In genomic region chr2:33602216-33602830, GRCh38 we compare ENCODE assay signal across 19 cellular contexts. TPM values are rescaled to one million over a fixed set of nuclear protein-coding genes. Genes with fewer than 3 reads are reported as not detected.
DNase-seq lines count a peak whose midpoint lies in the region; ATAC-seq and TF ChIP-seq lines count a peak whose summit lies in the region.
"Had no signal": no experiment of that assay in that cellular context is flagged by ENCODE, and none has a peak within 500 bp of the region (broad histone marks: within the 10 kb centered on the region; RNA-seq: fewer than 3 reads in every experiment).

No MANE protein-coding gene starts in this region.

- H3K27me3 ChIP-seq in parathyroid adenoma (ENCODE audit: control insufficient read depth, insufficient read depth, low read length) (no peaks in the 10 kb centered on the region), upper lobe of right lung (no peaks in the 10 kb centered on the region), H7 (ENCODE audit: control insufficient read depth, insufficient read depth, low read length) (no peaks in the 10 kb centered on the region), tibial artery (no peaks in the 10 kb centered on the region)
- H3K27me3 ChIP-seq: MG63 had no signal

- no peak overlapping the region for H3K4me2 ChIP-seq in parathyroid adenoma (ENCODE audit: low read length)
- H3K4me2 ChIP-seq: KMS-11 had no signal

- intact Hi-C loops in upper lobe of right lung (cut with DNase I) = no loop called here
- intact Hi-C loops in tibial artery (cut with DNase I; ENCODE audit: low total_unique reads) = no loop called here

- H3K4me3 ChIP-seq in epithelial cell of esophagus (ENCODE audit: low read length) = no peak overlapping the region
- H3K4me3 ChIP-seq in parathyroid adenoma (ENCODE audit: low read depth, low read length) = no peak overlapping the region
- H3K4me3 ChIP-seq in upper lobe of right lung = no peak overlapping the region
- no peak overlapping the region for H3K4me3 ChIP-seq in H7 (ENCODE audit: insufficient read depth, low read depth, low read length)
- no peak overlapping the region for H3K4me3 ChIP-seq in tibial artery
- H3K4me3 ChIP-seq: MG63 had no signal

- ATAC-seq in upper lobe of right lung = no peak
- ATAC-seq: Right ventricle myocardium inferior, SK-N-SH treated with all-trans-retinoic acid at 6 μM for 48 hours had no signal

- peak overlapping the region; percentile 16 for H3K27ac ChIP-seq in parathyroid adenoma
- H3K27ac ChIP-seq in upper lobe of right lung = no peak overlapping the region
- no peak overlapping the region for H3K27ac ChIP-seq in tibial artery
- H3K27ac ChIP-seq: KMS-11 had no signal

- H3K79me2 ChIP-seq in parathyroid adenoma = peaks cover 4% of the 10 kb centered on the region

- peak overlapping the region; percentile 34 for H2AFZ ChIP-seq in parathyroid adenoma

- H3K9me3 ChIP-seq in parathyroid adenoma (ENCODE audit: control insufficient read depth, low read length) (no peaks in the 10 kb centered on the region), upper lobe of right lung (no peaks in the 10 kb centered on the region), tibial artery (no peaks in the 10 kb centered on the region)
- H3K9me3 ChIP-seq: MG63 had no signal

- H3K9ac ChIP-seq in parathyroid adenoma = no peak overlapping the region
- H3K9ac ChIP-seq: KMS-11 had no signal

- peak; percentile 37 for DNase-seq in EL
- peak; percentile 7 for DNase-seq in HT1080 (ENCODE audit: low read depth)
- peak; percentile 8 for DNase-seq in epithelial cell of esophagus (ENCODE audit: low read depth)
- DNase-seq in activated naive CD4-positive, alpha-beta T cell treated with Interleukin-2 at 50 U/mL for 16 hours = no peak
- DNase-seq in upper lobe of right lung = no peak
- no peak for DNase-seq in H7
- no peak for DNase-seq in tibial artery
- DNase-seq: C1 segment of cervical spinal cord, DMS 273 treated with DMSO at 0.1 percent for 48 hours, GOT3, MG63, NCI-H1105 treated with DMSO at 0.1 percent for 48 hours, NCI-H187, NCI-H2171, NCI-H82 had no signal

- no peak for TF ChIP-seq CTCF in epithelial cell of esophagus (IDR thresholded peaks at IDR 0.05; ENCODE audit: insufficient read depth, low read depth, low read length, missing control alignments)
- no peak for TF ChIP-seq CTCF in parathyroid adenoma (IDR thresholded peaks at IDR 0.05)
- no peak for TF ChIP-seq CTCF in upper lobe of right lung (IDR thresholded peaks at IDR 0.05)
- TF ChIP-seq CTCF in tibial artery (IDR thresholded peaks at IDR 0.05) = no peak

- H3K36me3 ChIP-seq in parathyroid adenoma (ENCODE audit: control insufficient read depth, insufficient read depth, low read length) (no peaks in the 10 kb centered on the region), upper lobe of right lung (no peaks in the 10 kb centered on the region), H7 (replicated peaks; ENCODE audit: control insufficient read depth, insufficient read depth, low read length) (no peaks in the 10 kb centered on the region), tibial artery (no peaks in the 10 kb centered on the region)
- H3K36me3 ChIP-seq: MG63 had no signal

- peaks cover 16% of the 10 kb centered on the region for H3K4me1 ChIP-seq in parathyroid adenoma
- H3K4me1 ChIP-seq in upper lobe of right lung = peaks cover 14% of the 10 kb centered on the region
- peaks cover 0 to 19% (median 6%) of the 10 kb centered on the region in 4 donors for H3K4me1 ChIP-seq in tibial artery

RNA-seq across cellular contexts. Expression of gene FAM98A, which starts 3.2 kb away (rescaled TPM):
- total RNA-seq in HT1080 (2014; rRNA removed; shearing (Covaris generic)) = 25.7 and 38.0 TPM in 2 replicates
- 53.5 and 70.5 TPM in 2 replicates for polyA plus RNA-seq in HT1080 (2015; cell fraction: cytosol; rRNA removed)
- 82.0 and 84.1 TPM in 2 replicates for polyA plus RNA-seq in HT1080 (2015; cell fraction: nucleus; rRNA removed)
- 43.6 TPM for total RNA-seq in upper lobe of right lung
- 23.2 and 27.7 TPM in 2 replicates for total RNA-seq in H7 (2014; rRNA removed; shearing (Covaris generic))

Comparison
In these comparisons a context has a peak if more than half of its experiments do, and no peak if none do; other contexts are left out.
1. DNase-seq: peak in EL (single experiment), HT1080 (single experiment) and epithelial cell of esophagus (single experiment); none in activated naive CD4-positive, alpha-beta T cell treated with Interleukin-2 at 50 U/mL for 16 hours (single experiment), upper lobe of right lung (single experiment), H7 (single experiment) and tibial artery (0 of 2).